Comparison of ENCODE assay signal across 9 cellular contexts in the genomic region with DNA sequence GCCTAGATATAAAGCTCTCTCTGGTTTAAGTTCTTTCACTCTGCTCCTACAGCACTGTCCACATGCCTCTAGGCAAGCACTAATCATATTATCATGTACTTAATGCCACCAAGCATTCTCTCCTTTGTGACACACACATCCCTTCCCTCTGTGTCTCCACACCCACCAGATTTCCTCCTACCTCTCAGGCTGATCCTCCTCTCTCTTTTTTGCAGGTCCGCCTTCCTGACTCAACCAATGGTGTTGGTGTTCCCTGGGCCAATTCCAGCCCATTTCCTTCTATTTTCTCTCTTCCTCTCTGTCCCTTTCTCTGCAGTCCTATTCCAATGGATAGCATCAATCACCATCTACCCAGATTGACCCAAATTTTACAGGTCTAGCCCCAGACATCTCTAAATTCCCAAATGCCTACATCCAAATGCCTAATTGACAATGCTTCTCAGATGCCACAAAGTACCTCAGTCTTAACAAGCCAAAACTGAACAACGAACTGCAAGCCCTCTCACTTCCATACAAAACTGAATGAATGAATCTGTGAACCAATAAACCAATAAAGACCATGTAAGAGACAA. TPM values are rescaled to one million over a fixed set of nuclear protein-coding genes. Genes with fewer than 3 reads are reported as not detected.
A peak's percentile ranks its signal among the peaks of the same experiment; 100 is the strongest.
DNase-seq lines count a peak whose midpoint lies in the region; ATAC-seq and TF ChIP-seq lines count a peak whose summit lies in the region.
"Had no signal": no experiment of that assay in that cellular context is flagged by ENCODE, and none has a peak within 500 bp of the region (broad histone marks: within the 10 kb centered on the region; RNA-seq: fewer than 3 reads in every experiment).

No MANE protein-coding gene starts in this region.

- H3K36me3 ChIP-seq in BE2C (no peaks in the 10 kb centered on the region), KOPT-K1 (ENCODE audit: insufficient read depth, low read length) (no peaks in the 10 kb centered on the region), upper lobe of right lung (no peaks in the 10 kb centered on the region)

- peaks cover 18% of the 10 kb centered on the region for H3K27me3 ChIP-seq in BE2C
- no peaks in the 10 kb centered on the region for H3K27me3 ChIP-seq in upper lobe of right lung

- peak overlapping the region; percentile 77 for H3K27ac ChIP-seq in KOPT-K1 (ENCODE audit: low read depth, low read length, poor library complexity, severe bottlenecking)
- H3K27ac ChIP-seq in upper lobe of right lung: peak overlapping the region; percentile 61

- H3K9me3 ChIP-seq in BE2C: no peaks in the 10 kb centered on the region
- H3K9me3 ChIP-seq in KOPT-K1 (ENCODE audit: insufficient read depth, low read length, poor library complexity, severe bottlenecking): no peaks in the 10 kb centered on the region
- H3K9me3 ChIP-seq in upper lobe of right lung: no peaks in the 10 kb centered on the region

- H3K4me1 ChIP-seq in BE2C (no peaks in the 10 kb centered on the region), upper lobe of right lung (peaks cover 9% of the 10 kb centered on the region)

- peak; percentile 6 for ATAC-seq in GM19351 (IDR thresholded peaks at IDR 0.05; ENCODE audit: unreplicated experiment)
- peak; percentile 21 for ATAC-seq in left colon
- ATAC-seq in upper lobe of right lung: no peak

- intact Hi-C loops in left colon (cut with DNase I, micrococcal nuclease): no loop called here
- intact Hi-C loops in upper lobe of right lung (cut with DNase I): loop anchor here (10.0 kb wide), 1 partner anchor 581 kb away; no protein-coding TSS in a partner anchor

- in situ Hi-C loops in astrocyte of the spinal cord (cut with HindIII; ENCODE audit: low sequenced_read_pairs): no loop called here

- H3K4me3 ChIP-seq in BE2C (ENCODE audit: low read depth, low read length) (peak overlapping the region; percentile 57; the same call in 1 of the 2 replicates), astrocyte of the spinal cord (ENCODE audit: low read depth, low read length) (peak overlapping the region; percentile 76), upper lobe of right lung (peak overlapping the region; percentile 70)

- DNase-seq in BE2C: no peak
- peak; percentile 6 for DNase-seq in astrocyte of the spinal cord (ENCODE audit: low read depth, low spot score)
- no peak for DNase-seq in left colon
- no peak for DNase-seq in upper lobe of right lung
- no peak for DNase-seq in HuH-7.5 (ENCODE audit: low spot score)
- no peak for DNase-seq in activated CD4-positive, alpha-beta T cell treated with anti-CD3 and anti-CD28 coated beads, Interleukin-2, amount 50 U/mL, for 1 hour

- TF ChIP-seq CTCF in BE2C (IDR thresholded peaks at IDR 0.05; ENCODE audit: low read depth, low read length) (no peak), astrocyte of the spinal cord (IDR thresholded peaks at IDR 0.05; ENCODE audit: low read depth, low read length) (no peak), upper lobe of right lung (IDR thresholded peaks at IDR 0.05) (no peak)

RNA-seq across cellular contexts. Expression of gene ZNF215, which starts 0.5 kb away (rescaled TPM):
- polyA plus RNA-seq in BE2C (2012; ENCODE audit: insufficient read depth, insufficient read length, low read depth): not detected
- total RNA-seq in left colon: 1 to 10 TPM; 3.8 to 5.6 TPM
- total RNA-seq in upper lobe of right lung: 2.4 TPM

RNA-seq across cellular contexts. Expression of gene OR2D3, which starts 4.9 kb away (rescaled TPM):
- not detected for polyA plus RNA-seq in BE2C (2012; ENCODE audit: insufficient read depth, insufficient read length, low read depth)
- not detected for total RNA-seq in left colon
- not detected for total RNA-seq in upper lobe of right lung
- total RNA-seq: pulmonary artery endothelial cell had no signal

RNA-seq across cellular contexts. Expression of gene OR2D2, which starts 33.4 kb away (rescaled TPM):
- not detected for polyA plus RNA-seq in BE2C (2012; ENCODE audit: insufficient read depth, insufficient read length, low read depth)
- 1 to 10 TPM in 1 of 2 donors, under 1 TPM in 1; 0.22 to 1.0 TPM for total RNA-seq in left colon
- total RNA-seq in upper lobe of right lung: not detected

RNA-seq across cellular contexts. Expression of gene OR10A4, which starts 49.3 kb away (rescaled TPM):
- not detected for polyA plus RNA-seq in BE2C (2012; ENCODE audit: insufficient read depth, insufficient read length, low read depth)
- total RNA-seq in left colon: not detected
- not detected for total RNA-seq in upper lobe of right lung
- total RNA-seq: pulmonary artery endothelial cell had no signal
